Comparison of ENCODE assay signal across 1 cellular context in genomic region chr6:79201127-79201526, GRCh38.
TF ChIP-seq lines count a peak whose summit lies in the region.

No MANE protein-coding gene starts in this region.

TF ChIP-seq in liver, 16 proteins besides CTCF, POLR2A, EP300 and RAD21 (continued from another document):
- TF ChIP-seq MAX (IDR thresholded peaks at IDR 0.05) = no peak
